In the genomic region with DNA sequence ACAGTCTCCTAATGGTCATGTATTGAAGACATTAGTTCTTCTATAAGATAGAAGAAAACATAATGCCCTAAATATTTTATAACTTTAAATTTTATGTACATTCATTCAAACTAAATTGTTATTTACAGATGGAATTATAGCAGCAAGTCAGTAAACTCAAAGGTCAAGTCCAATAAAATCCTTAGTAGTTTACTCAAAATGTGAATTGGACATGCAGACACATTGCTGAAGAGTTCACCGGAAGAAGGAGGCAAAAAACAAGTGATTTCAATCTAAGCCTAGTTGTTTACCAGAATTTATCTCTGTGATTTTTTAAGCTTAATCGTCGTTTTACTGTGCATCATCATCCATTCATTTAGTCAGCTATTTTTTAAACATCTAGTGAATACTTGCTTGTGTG, we compare ENCODE assay signal across 25 cellular contexts.
DNase-seq lines count a peak whose midpoint lies in the region; ATAC-seq, FAIRE-seq and TF ChIP-seq lines count a peak whose summit lies in the region.
"Had no signal": no experiment of that assay in that cellular context is flagged by ENCODE, and none has a peak within 500 bp of the region (broad histone marks: within the 10 kb centered on the region; RNA-seq: fewer than 3 reads in every experiment).

No MANE protein-coding gene starts in this region.

- no peaks in the 10 kb centered on the region for H3K79me2 ChIP-seq in smooth muscle cell (ENCODE audit: low read depth)

- no peak overlapping the region for H2BK120ac ChIP-seq in IMR-90 (ENCODE audit: low read depth, low read length)

- H4K8ac ChIP-seq in IMR-90 (ENCODE audit: low read depth in 2 of 2, low read length in 2 of 2): no peak overlapping the region

- no peak overlapping the region for H2BK5ac ChIP-seq in IMR-90 (ENCODE audit: low read depth, low read length, poor library complexity, severe bottlenecking)

- H3K9ac ChIP-seq in IMR-90 (ENCODE audit: low read depth, low read length) (no peak overlapping the region), smooth muscle cell (ENCODE audit: low read depth) (no peak overlapping the region)
- H3K9ac ChIP-seq: GM23248 had no signal

- 75% methylated on average over 3 of the region's 3 CpGs for WGBS in A549 (ENCODE audit: missing lambda C conversion rate)
- WGBS in IMR-90 (ENCODE audit: extremely low coverage in 2 of 2, insufficient read length in 1 of 2), 2 experiments: no CpG with 5 or more reads among the region's 3 CpGs
- 41% methylated on average over 3 of the region's 3 CpGs for WGBS in smooth muscle cell (ENCODE audit: low lambda C conversion rate)
- WGBS in heart left ventricle, 4 donors: 69 to 84% (median 79%) methylated on average over 3 of the region's 3 CpGs

- BruUV-seq in IMR-90 (replicated peaks; lab: Mats Ljungman, UMichigan): no TSS peak

- no peak overlapping the region for H3K27ac ChIP-seq in A549
- no peak overlapping the region for H3K27ac ChIP-seq in IMR-90 (ENCODE audit: insufficient read depth, low read length)
- peak overlapping the region; percentile 56 for H3K27ac ChIP-seq in smooth muscle cell (ENCODE audit: low read depth)
- H3K27ac ChIP-seq in heart left ventricle: no peak overlapping the region
- H3K27ac ChIP-seq: 22Rv1, C4-2B, GM23248 had no signal

- dilution Hi-C loops in IMR-90 (cut with HindIII; ENCODE audit: low sequenced_read_pairs, unreplicated experiment): no loop called here

- no peak for FAIRE-seq in A549 (lab: Jason Lieb, UNC)
- FAIRE-seq: A204.1, G401.6, GM12892, GM19239, H1 had no signal

- H4K20me1 ChIP-seq in IMR-90 (ENCODE audit: insufficient read depth, low read length) (no peaks in the 10 kb centered on the region), smooth muscle cell (ENCODE audit: low read depth) (no peaks in the 10 kb centered on the region)

- no peak overlapping the region for H2AK9ac ChIP-seq in IMR-90 (replicated peaks; ENCODE audit: low read depth, low read length, poor library complexity)

- no peak overlapping the region for H3K18ac ChIP-seq in IMR-90 (ENCODE audit: low read depth, low read length)

- H2BK20ac ChIP-seq in IMR-90 (ENCODE audit: low read depth, low read length): no peak overlapping the region

- H3K9me1 ChIP-seq in IMR-90 (ENCODE audit: insufficient read depth, low read length): peaks cover 5% of the 10 kb centered on the region

- no peak overlapping the region for H3K4ac ChIP-seq in IMR-90 (ENCODE audit: low read depth, low read length)

- H3K4me2 ChIP-seq in A549 (no peak overlapping the region), IMR-90 (ENCODE audit: low read depth, low read length) (no peak overlapping the region), smooth muscle cell (peak overlapping the region; percentile 13)

- TF ChIP-seq RAD21 in A549 (conservative IDR thresholded peaks at IDR 0.05 in 1 of 2, IDR thresholded peaks at IDR 0.05 in 1 of 2): no peak
- TF ChIP-seq RAD21 in IMR-90 (IDR thresholded peaks at IDR 0.05; ENCODE audit: low read length): no peak

- ATAC-seq in A549: no peak
- ATAC-seq in IMR-90 (ENCODE audit: low read depth): no peak
- ATAC-seq in left colon: peak; percentile 93
- ATAC-seq in heart left ventricle: no peak
- ATAC-seq: CD8-positive, alpha-beta T cell had no signal

- H3K23ac ChIP-seq in IMR-90 (ENCODE audit: low read depth, low read length): no peak overlapping the region

- DNase-seq in A549 (ENCODE audit: low read depth in 1 of 2, low spot score in 1 of 2): no peak
- no peak for DNase-seq in IMR-90
- no peak for DNase-seq in left colon
- DNase-seq in smooth muscle cell (lab: John Stamatoyannopoulos, UW; ENCODE audit: unreplicated experiment): no peak
- DNase-seq in heart left ventricle: no peak
- DNase-seq in GM19238 (ENCODE audit: insufficient read length, low spot score): no peak
- no peak for DNase-seq in SKM-1 treated with dmso at 0.1 percent for 144 hours (lab: John Stamatoyannopoulos, UW; ENCODE audit: unreplicated experiment)
- DNase-seq: ACHN; AML-193; Caco-2; CD4-positive, CD25-positive, alpha-beta regulatory T cell; CD8-positive, alpha-beta T cell; DMS153; DND-41; H7; HCEC 1CT had no signal

- CTCF ChIA-PET in A549 (lab: Yijun Ruan, JAX) (no interaction called here), IMR-90 (lab: Yijun Ruan, JAX) (no interaction called here)

- POLR2A ChIA-PET in A549 (lab: Yijun Ruan, JAX) (no interaction called here), IMR-90 (lab: Charles Lee; ENCODE audit: unreplicated experiment) (no interaction called here)

- no peak overlapping the region for H2AK5ac ChIP-seq in IMR-90 (ENCODE audit: low read depth, low read length)

- H3K56ac ChIP-seq in IMR-90 (ENCODE audit: extremely low read depth, insufficient read depth, low read length): no peak overlapping the region

- H3K4me1 ChIP-seq in A549 (peaks cover 14% of the 10 kb centered on the region; the same call in 2 of the 3 replicates), IMR-90 (ENCODE audit: control insufficient read depth, insufficient read depth, low read length) (peaks cover 18% of the 10 kb centered on the region), smooth muscle cell (ENCODE audit: low read depth) (peaks cover 21% of the 10 kb centered on the region), heart left ventricle (no peaks in the 10 kb centered on the region)

- H2AFZ ChIP-seq in IMR-90 (replicated peaks; ENCODE audit: low read length, poor library complexity) (no peak overlapping the region), smooth muscle cell (ENCODE audit: low read depth) (no peak overlapping the region)
- H2AFZ ChIP-seq: GM23248 had no signal

- peaks cover 13 to 47% of the 10 kb centered on the region in 2 experiments; a peak in 3 of 4 replicates for H3K79me1 ChIP-seq in IMR-90 (ENCODE audit: low read depth in 1 of 2, low read length in 2 of 2)

- H3K36me3 ChIP-seq in IMR-90 (ENCODE audit: control insufficient read depth, insufficient read depth, low read length) (no peaks in the 10 kb centered on the region), smooth muscle cell (ENCODE audit: low read depth) (no peaks in the 10 kb centered on the region), heart left ventricle (no peaks in the 10 kb centered on the region)
- H3K36me3 ChIP-seq: BE2C had no signal

- TF ChIP-seq POLR2A in A549 (IDR thresholded peaks at IDR 0.05; ENCODE audit: low read length): no peak
- TF ChIP-seq POLR2A in IMR-90 (IDR thresholded peaks at IDR 0.05; ENCODE audit: low read depth, low read length): no peak
- TF ChIP-seq POLR2A in heart left ventricle (IDR thresholded peaks at IDR 0.05): no peak

- no peak overlapping the region for H4K91ac ChIP-seq in IMR-90 (ENCODE audit: insufficient read depth, low read depth, low read length)

- H3K14ac ChIP-seq in IMR-90 (replicated peaks; ENCODE audit: low read depth, low read length): no peak overlapping the region

- in situ Hi-C loops in IMR-90 (cut with MboI; ENCODE audit: low sequenced_read_pairs): loop anchor here (25.0 kb wide), 1 partner anchor 225 kb away; no protein-coding TSS in a partner anchor

- H3K9me3 ChIP-seq in A549 (no peaks in the 10 kb centered on the region), IMR-90 (ENCODE audit: control insufficient read depth, insufficient read depth, low read length) (no peaks in the 10 kb centered on the region), smooth muscle cell (replicated peaks; ENCODE audit: low read depth) (no peaks in the 10 kb centered on the region), heart left ventricle (no peaks in the 10 kb centered on the region)
- H3K9me3 ChIP-seq: BE2C, Caco-2 had no signal

- H3K27me3 ChIP-seq in IMR-90 (ENCODE audit: control insufficient read depth, insufficient read depth, low read length) (no peaks in the 10 kb centered on the region), smooth muscle cell (ENCODE audit: low read depth) (no peaks in the 10 kb centered on the region), heart left ventricle (peaks cover 0 to 5% (median 0%) of the 10 kb centered on the region in 9 donors)
- H3K27me3 ChIP-seq: BE2C had no signal

- TF ChIP-seq EP300 in A549 (IDR thresholded peaks at IDR 0.05): no peak

- no peak for TF ChIP-seq CTCF in A549 (IDR thresholded peaks at IDR 0.05)
- TF ChIP-seq CTCF in IMR-90 (conservative IDR thresholded peaks at IDR 0.05; ENCODE audit: low read depth, low read length): no peak
- no peak for TF ChIP-seq CTCF in smooth muscle cell (IDR thresholded peaks at IDR 0.05; ENCODE audit: borderline replicate concordance, insufficient read depth, poor library complexity, severe bottlenecking)
- no peak for TF ChIP-seq CTCF in heart left ventricle (IDR thresholded peaks at IDR 0.05)

- H2BK15ac ChIP-seq in IMR-90 (ENCODE audit: low read depth, low read length): no peak overlapping the region

- no peak overlapping the region for H4K5ac ChIP-seq in IMR-90 (ENCODE audit: low read depth, low read length)

- H3K4me3 ChIP-seq in A549 (no peak overlapping the region), IMR-90 (ENCODE audit: insufficient read depth, low read depth, low read length) (no peak overlapping the region), smooth muscle cell (no peak overlapping the region), heart left ventricle (no peak overlapping the region)
- H3K4me3 ChIP-seq: GM23248 had no signal

- no peaks in the 10 kb centered on the region for H3F3A ChIP-seq in smooth muscle cell (ENCODE audit: low read depth)

- intact Hi-C loops in IMR-90 (cut with micrococcal nuclease): no loop called here
- intact Hi-C loops in left colon (cut with DNase I, micrococcal nuclease): no loop called here
- intact Hi-C loops in heart left ventricle (cut with DNase I): no loop called here

TF ChIP-seq in A549, 52 proteins besides CTCF, POLR2A, EP300 and RAD21:
- TF ChIP-seq MAFK (IDR thresholded peaks at IDR 0.05; ENCODE audit: partially characterized antibody) (peak; percentile 54), JUNB (IDR thresholded peaks at IDR 0.05) (no peak)

TF ChIP-seq in IMR-90, 13 proteins besides CTCF, POLR2A, EP300 and RAD21:
- TF ChIP-seq FOS (IDR thresholded peaks at IDR 0.05; ENCODE audit: low read depth, low read length): no peak
- peak; percentile 41; the same call in 1 of the 2 replicates for TF ChIP-seq MAFK (IDR thresholded peaks at IDR 0.05; ENCODE audit: low read depth, low read length)
